6 cellular contexts compared by ENCODE assay signal in genomic region chr20:15792855-15793254, GRCh38.
"Had no signal": no experiment of that assay in that cellular context is flagged by ENCODE, and none has a peak within 500 bp of the region (broad histone marks: within the 10 kb centered on the region; RNA-seq: fewer than 3 reads in every experiment).

No MANE protein-coding gene starts in this region.

- DNase-seq: GDM1, GF-D8 had no signal

- FAIRE-seq: GM12891, GM12892, GM18507, GM19239 had no signal
